13 cellular contexts compared by ENCODE assay signal in genomic region chr2:107002735-107003134, GRCh38.
"Had no signal": no experiment of that assay in that cellular context is flagged by ENCODE, and none has a peak within 500 bp of the region (broad histone marks: within the 10 kb centered on the region; RNA-seq: fewer than 3 reads in every experiment).

No MANE protein-coding gene starts in this region.

- DNase-seq: activated CD4-positive, alpha-beta T cell treated with anti-CD3 and anti-CD28 coated beads, Interleukin-2, amount 50 U/mL, for 4 hours; activated effector memory CD4-positive, alpha-beta T cell treated with Interleukin-2 at 50 U/mL for 16 hours; activated T-cell treated with anti-CD3 and anti-CD28 coated beads, Interleukin-2, amount 50 U/mL, for 1 hour; amygdala; esophagus squamous epithelium; pancreas; stimulated activated CD4-positive, alpha-beta T cell treated with anti-CD3 and anti-CD28 coated beads, Interleukin-15, amount 100 ng/mL, for 24 hours had no signal

- H3K27ac ChIP-seq: breast epithelium, esophagus squamous epithelium, gastroesophageal sphincter, pancreas had no signal

- H3K9me3 ChIP-seq: breast epithelium, esophagus squamous epithelium, gastroesophageal sphincter, pancreas had no signal

- H3K4me3 Mint-ChIP-seq: neural crest cell; T-helper 2 cell treated with Interferon-gamma antibody and Interleukin-4, amounts not matched to agents 5 μg/mL and 100 μg/mL, for 36 hours had no signal

- ATAC-seq: activated CD4-positive, CD25-positive, alpha-beta regulatory T cell treated with anti-CD3 and anti-CD28 coated beads, Interleukin-2, amount 50 U/mL, for 24 hours; activated naive CD4-positive, alpha-beta T cell treated with anti-CD3 and anti-CD28 coated beads, Interleukin-2, amount 50 U/mL, for 72 hours; gastroesophageal sphincter; pancreas had no signal

- H3K36me3 ChIP-seq: breast epithelium, esophagus squamous epithelium, gastroesophageal sphincter, pancreas had no signal

- H3K9me3 Mint-ChIP-seq: neural crest cell; T-helper 2 cell treated with Interferon-gamma antibody and Interleukin-4, amounts not matched to agents 5 μg/mL and 100 μg/mL, for 36 hours had no signal

- H3K27me3 ChIP-seq: breast epithelium, esophagus squamous epithelium, gastroesophageal sphincter, pancreas had no signal

- H3K4me3 ChIP-seq: breast epithelium, esophagus squamous epithelium, gastroesophageal sphincter, pancreas had no signal

- H3K36me3 Mint-ChIP-seq: activated naive CD4-positive, alpha-beta T cell treated with anti-CD3 and anti-CD28 coated beads, Interleukin-2, amount 50 U/mL, for 72 hours had no signal

- H3K4me1 Mint-ChIP-seq: neural crest cell had no signal

- H3K4me1 ChIP-seq: breast epithelium, esophagus squamous epithelium, gastroesophageal sphincter, pancreas had no signal
